Comparison of ENCODE assay signal across 26 cellular contexts in the genomic region with DNA sequence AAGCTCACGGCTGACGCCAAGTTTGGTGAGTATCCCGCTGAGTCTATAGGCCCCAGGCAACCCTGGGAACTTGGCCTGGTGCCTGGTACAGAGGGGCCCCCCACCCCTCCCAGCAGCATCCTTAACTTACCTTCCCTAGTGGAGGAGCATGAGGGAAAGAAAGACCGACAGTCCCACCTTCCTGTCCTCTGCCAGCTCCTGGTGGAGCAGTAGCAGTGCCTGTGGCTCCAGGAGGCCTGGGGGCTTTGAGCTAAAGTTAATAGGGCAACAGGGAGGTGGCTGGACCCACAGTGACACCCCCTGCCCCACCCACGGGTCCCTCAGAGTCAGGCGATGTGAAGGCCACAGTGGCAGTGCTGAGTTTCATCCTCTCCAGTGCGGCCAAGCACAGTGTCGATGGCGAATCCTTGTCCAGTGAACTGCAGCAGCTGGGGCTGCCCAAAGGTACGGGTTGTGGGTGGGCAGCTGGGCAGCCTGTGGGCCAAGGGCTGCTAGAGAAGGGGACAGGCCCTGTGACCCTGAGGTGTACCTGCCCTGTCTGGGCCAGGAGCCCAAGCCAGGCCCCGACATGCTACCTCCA. TPM values are rescaled to one million over a fixed set of nuclear protein-coding genes. Genes with fewer than 3 reads are reported as not detected.
"Had no signal": no experiment of that assay in that cellular context is flagged by ENCODE, and none has a peak within 500 bp of the region (broad histone marks: within the 10 kb centered on the region; RNA-seq: fewer than 3 reads in every experiment).

No MANE protein-coding gene starts in this region.

- H3K27me3 Mint-ChIP-seq: activated CD4-positive, alpha-beta T cell treated with anti-CD3 and anti-CD28 coated beads, Interleukin-2, amount 10 ng/mL, durations not matched to agents 24 days and 14 days; activated CD8-positive, alpha-beta memory T cell treated with anti-CD3 and anti-CD28 coated beads, Interleukin-2, amount 10 ng/mL, durations not matched to agents 7 days and 5 days; activated T-helper 17 cell treated with anti-CD3 and anti-CD28 coated beads, Interleukin-2, amount 50 U/mL, for 72 hours; T-helper 17 cell had no signal

- DNase-seq: activated CD4-positive, alpha-beta T cell treated with anti-CD3 and anti-CD28 coated beads, Interleukin-2, amount 10 ng/mL, durations not matched to agents 24 days and 14 days; activated CD4-positive, alpha-beta T cell treated with anti-CD3 and anti-CD28 coated beads, Interleukin-2, amount 50 U/mL, for 48 hours; activated CD4-positive, CD25-positive, alpha-beta regulatory T cell treated with anti-CD3 and anti-CD28 coated beads, Interleukin-2, amount 50 U/mL, for 72 hours; activated CD8-positive, alpha-beta memory T cell treated with anti-CD3 and anti-CD28 coated beads, Interleukin-2, amount 10 ng/mL, durations not matched to agents 7 days and 5 days; activated gamma-delta T cell; activated T-cell treated with anti-CD3 and anti-CD28 coated beads, Interleukin-2, amount 50 U/mL, for 4 hours; KG1; NCI-H1048; NCI-H146; NCI-H187 treated with DMSO at 0.1 percent for 48 hours; NCI-H2081 treated with DMSO at 0.1 percent for 48 hours; NCI-H446; NCI-H524; PC-3; SIG-M5; T-helper 17 cell; T-helper 9 cell had no signal

- FAIRE-seq: RCC 7860 had no signal

- H3K4me3 Mint-ChIP-seq: activated CD4-positive, alpha-beta T cell treated with anti-CD3 and anti-CD28 coated beads, Interleukin-2, amount 10 ng/mL, durations not matched to agents 24 days and 14 days; activated CD8-positive, alpha-beta memory T cell treated with anti-CD3 and anti-CD28 coated beads, Interleukin-2, amount 10 ng/mL, durations not matched to agents 7 days and 5 days; activated T-cell treated with anti-CD3 and anti-CD28 coated beads, Interleukin-2, amount 50 U/mL, for 4 hours; activated T-helper 17 cell treated with anti-CD3 and anti-CD28 coated beads, Interleukin-2, amount 50 U/mL, for 72 hours; T-helper 17 cell had no signal

- H3K9me3 Mint-ChIP-seq: activated CD4-positive, alpha-beta T cell treated with anti-CD3 and anti-CD28 coated beads, Interleukin-2, amount 10 ng/mL, durations not matched to agents 24 days and 14 days; activated naive CD4-positive, alpha-beta T cell treated with anti-CD3 and anti-CD28 coated beads, Interleukin-2, amount 50 U/mL, for 72 hours; activated T-cell treated with anti-CD3 and anti-CD28 coated beads, Interleukin-2, amount 50 U/mL, for 4 hours; activated T-helper 17 cell treated with anti-CD3 and anti-CD28 coated beads, Interleukin-2, amount 50 U/mL, for 72 hours; WTC11 had no signal

- ATAC-seq: activated CD8-positive, alpha-beta memory T cell treated with anti-CD3 and anti-CD28 coated beads, Interleukin-2, amount 10 ng/mL, durations not matched to agents 7 days and 5 days; activated naive CD4-positive, alpha-beta T cell treated with anti-CD3 and anti-CD28 coated beads, Interleukin-2, amount 50 U/mL, for 72 hours; activated T-cell treated with anti-CD3 and anti-CD28 coated beads, Interleukin-2, amount 50 U/mL, for 4 hours; activated T-helper 17 cell treated with anti-CD3 and anti-CD28 coated beads, Interleukin-2, amount 50 U/mL, for 72 hours; PC-3; T-helper 17 cell; WTC11 had no signal

- H3K27ac Mint-ChIP-seq: activated CD4-positive, alpha-beta T cell treated with anti-CD3 and anti-CD28 coated beads, Interleukin-2, amount 10 ng/mL, durations not matched to agents 24 days and 14 days; activated CD8-positive, alpha-beta memory T cell treated with anti-CD3 and anti-CD28 coated beads, Interleukin-2, amount 10 ng/mL, durations not matched to agents 7 days and 5 days; activated naive CD4-positive, alpha-beta T cell treated with anti-CD3 and anti-CD28 coated beads, Interleukin-2, amount 50 U/mL, for 72 hours; activated T-helper 17 cell treated with anti-CD3 and anti-CD28 coated beads, Interleukin-2, amount 50 U/mL, for 72 hours; T-helper 17 cell; WTC11 had no signal

RNA-seq across cellular contexts. Expression of gene GOLGA6D, which starts 56.1 kb away (rescaled TPM):
- total RNA-seq: activated CD4-positive, alpha-beta T cell treated with anti-CD3 and anti-CD28 coated beads, Interleukin-2, amount 10 ng/mL, durations not matched to agents 24 days and 14 days; activated T-cell treated with anti-CD3 and anti-CD28 coated beads, Interleukin-2, amount 50 U/mL, for 4 hours; cardiac septum; chondrocyte; LHCN-M2; M059J; PC-3 had no signal
- polyA plus RNA-seq: adipose tissue had no signal
